In the genomic region with DNA sequence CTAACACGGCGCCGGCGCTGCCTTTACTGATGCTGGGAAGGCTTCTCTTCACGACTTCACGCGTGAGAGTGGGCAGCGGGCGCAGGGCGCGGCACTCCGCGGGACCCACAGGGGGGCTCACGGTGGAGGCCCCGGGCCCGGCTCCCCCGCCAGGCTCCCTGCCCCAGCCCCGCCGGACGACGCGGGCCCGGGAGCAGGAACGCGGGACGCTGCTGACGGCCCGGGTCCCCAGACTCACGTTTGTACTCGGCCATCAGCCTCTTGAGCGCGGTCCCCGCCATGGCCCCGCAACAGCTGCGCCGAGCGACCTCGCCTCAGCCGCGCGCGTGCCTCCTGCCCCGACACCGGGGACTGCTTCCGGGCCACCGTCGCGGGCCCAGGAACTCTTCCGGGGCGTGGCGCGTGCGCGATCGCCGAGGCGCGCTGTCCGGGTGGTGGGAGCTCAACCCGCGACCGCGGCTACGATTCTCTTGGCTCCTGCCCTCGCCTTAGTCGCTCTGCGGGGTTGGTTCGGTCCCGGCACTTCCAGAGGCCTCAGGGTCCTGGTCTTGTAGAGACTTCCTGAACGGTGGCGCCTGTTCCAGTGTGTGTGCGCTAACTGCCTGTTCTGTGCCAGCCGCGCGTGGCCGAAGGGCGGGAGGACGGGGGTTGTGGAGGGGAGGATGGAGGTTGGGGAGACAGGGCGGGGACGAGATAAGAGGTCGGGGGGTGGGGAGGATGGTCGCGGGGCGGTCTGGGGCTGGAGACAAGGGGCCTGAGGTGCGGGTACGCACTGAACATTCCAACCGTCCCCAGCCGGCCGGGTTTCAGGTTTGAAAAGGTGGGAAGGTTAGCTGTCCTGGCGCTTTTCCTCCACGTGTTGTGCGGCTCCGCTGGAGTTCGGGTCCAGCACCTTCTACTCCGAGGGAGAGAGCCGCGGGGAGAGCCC, we compare ENCODE assay signal across 1 cellular context.
TF ChIP-seq lines count a peak whose summit lies in the region.

Gene UBE2G2 (minus strand): TSS at position 353 of the 928 bp plus-strand sequence. CDS start 72 bp downstream, at position 281.

TF ChIP-seq in K562, 482 proteins besides CTCF, POLR2A, EP300 and RAD21 (continued from another document and continues in another):
- TF ChIP-seq KAT7 (CRISPR knock-in tag; IDR thresholded peaks at IDR 0.05; ENCODE audit: borderline replicate concordance), result peak; percentile 52; the same call in 1 of the 2 replicates
- TF ChIP-seq DEAF1 (CRISPR knock-in tag; IDR thresholded peaks at IDR 0.05), result no peak
- TF ChIP-seq, protein P1, sequence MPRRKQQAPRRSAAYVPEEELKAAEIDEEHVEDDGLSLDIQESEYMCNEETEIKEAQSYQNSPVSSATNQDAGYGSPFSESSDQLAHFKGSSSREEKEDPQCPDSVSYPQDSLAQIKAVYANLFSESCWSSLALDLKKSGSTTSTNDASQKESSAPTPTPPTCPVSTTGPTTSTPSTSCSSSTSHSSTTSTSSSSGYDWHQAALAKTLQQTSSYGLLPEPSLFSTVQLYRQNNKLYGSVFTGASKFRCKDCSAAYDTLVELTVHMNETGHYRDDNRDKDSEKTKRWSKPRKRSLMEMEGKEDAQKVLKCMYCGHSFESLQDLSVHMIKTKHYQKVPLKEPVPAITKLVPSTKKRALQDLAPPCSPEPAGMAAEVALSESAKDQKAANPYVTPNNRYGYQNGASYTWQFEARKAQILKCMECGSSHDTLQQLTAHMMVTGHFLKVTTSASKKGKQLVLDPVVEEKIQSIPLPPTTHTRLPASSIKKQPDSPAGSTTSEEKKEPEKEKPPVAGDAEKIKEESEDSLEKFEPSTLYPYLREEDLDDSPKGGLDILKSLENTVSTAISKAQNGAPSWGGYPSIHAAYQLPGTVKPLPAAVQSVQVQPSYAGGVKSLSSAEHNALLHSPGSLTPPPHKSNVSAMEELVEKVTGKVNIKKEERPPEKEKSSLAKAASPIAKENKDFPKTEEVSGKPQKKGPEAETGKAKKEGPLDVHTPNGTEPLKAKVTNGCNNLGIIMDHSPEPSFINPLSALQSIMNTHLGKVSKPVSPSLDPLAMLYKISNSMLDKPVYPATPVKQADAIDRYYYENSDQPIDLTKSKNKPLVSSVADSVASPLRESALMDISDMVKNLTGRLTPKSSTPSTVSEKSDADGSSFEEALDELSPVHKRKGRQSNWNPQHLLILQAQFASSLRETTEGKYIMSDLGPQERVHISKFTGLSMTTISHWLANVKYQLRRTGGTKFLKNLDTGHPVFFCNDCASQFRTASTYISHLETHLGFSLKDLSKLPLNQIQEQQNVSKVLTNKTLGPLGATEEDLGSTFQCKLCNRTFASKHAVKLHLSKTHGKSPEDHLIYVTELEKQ (CRISPR knock-in tag; IDR thresholded peaks at IDR 0.05), result no peak
- no peak for TF ChIP-seq SAFB2 (IDR thresholded peaks at IDR 0.05; ENCODE audit: borderline replicate concordance, low read depth, low read length, severe bottlenecking)
- TF ChIP-seq COPS2 (conservative IDR thresholded peaks at IDR 0.05), result no peak
- TF ChIP-seq SMARCB1 (IDR thresholded peaks at IDR 0.05; ENCODE audit: insufficient read length, low read depth), result no peak
- TF ChIP-seq ZNF24 (IDR thresholded peaks at IDR 0.05), result no peak
- TF ChIP-seq, protein P2, sequence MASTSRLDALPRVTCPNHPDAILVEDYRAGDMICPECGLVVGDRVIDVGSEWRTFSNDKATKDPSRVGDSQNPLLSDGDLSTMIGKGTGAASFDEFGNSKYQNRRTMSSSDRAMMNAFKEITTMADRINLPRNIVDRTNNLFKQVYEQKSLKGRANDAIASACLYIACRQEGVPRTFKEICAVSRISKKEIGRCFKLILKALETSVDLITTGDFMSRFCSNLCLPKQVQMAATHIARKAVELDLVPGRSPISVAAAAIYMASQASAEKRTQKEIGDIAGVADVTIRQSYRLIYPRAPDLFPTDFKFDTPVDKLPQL (IDR thresholded peaks at IDR 0.05; ENCODE audit: extremely low read depth, insufficient read length), result no peak
- TF ChIP-seq ERF (CRISPR knock-in tag; IDR thresholded peaks at IDR 0.05), result peak; percentile 93; the same call in 1 of the 2 replicates
- TF ChIP-seq SPI1 (IDR thresholded peaks at IDR 0.05; ENCODE audit: borderline replicate concordance, low read depth, low read length), result no peak
- TF ChIP-seq CBX5 (IDR thresholded peaks at IDR 0.05; ENCODE audit: borderline replicate concordance, low read depth), result no peak
- no peak for TF ChIP-seq EGR1 (conservative IDR thresholded peaks at IDR 0.05)
- TF ChIP-seq ZNF57 (CRISPR knock-in tag; IDR thresholded peaks at IDR 0.05), result no peak
- no peak for TF ChIP-seq HSF4 (CRISPR knock-in tag; IDR thresholded peaks at IDR 0.05; ENCODE audit: borderline replicate concordance)
- TF ChIP-seq HOXB6 (CRISPR knock-in tag; IDR thresholded peaks at IDR 0.05; ENCODE audit: borderline replicate concordance), result no peak
- TF ChIP-seq ZNF707 (CRISPR knock-in tag; conservative IDR thresholded peaks at IDR 0.05), result no peak
- TF ChIP-seq, protein P3, sequence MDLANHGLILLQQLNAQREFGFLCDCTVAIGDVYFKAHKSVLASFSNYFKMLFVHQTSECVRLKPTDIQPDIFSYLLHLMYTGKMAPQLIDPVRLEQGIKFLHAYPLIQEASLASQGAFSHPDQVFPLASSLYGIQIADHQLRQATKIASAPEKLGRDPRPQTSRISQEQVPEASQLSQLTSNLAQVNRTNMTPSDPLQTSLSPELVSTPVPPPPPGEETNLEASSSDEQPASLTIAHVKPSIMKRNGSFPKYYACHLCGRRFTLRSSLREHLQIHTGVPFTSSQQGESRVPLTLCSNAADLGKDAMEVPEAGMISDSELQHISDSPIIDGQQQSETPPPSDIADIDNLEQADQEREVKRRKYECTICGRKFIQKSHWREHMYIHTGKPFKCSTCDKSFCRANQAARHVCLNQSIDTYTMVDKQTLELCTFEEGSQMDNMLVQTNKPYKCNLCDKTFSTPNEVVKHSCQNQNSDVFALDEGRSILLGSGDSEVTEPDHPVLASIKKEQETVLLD (IDR thresholded peaks at IDR 0.05), result peak; percentile 48; the same call in 1 of the 2 replicates
- peak; percentile 62; the same call in 1 of the 2 replicates for TF ChIP-seq SOX6 (IDR thresholded peaks at IDR 0.05)
- no peak for TF ChIP-seq KLF10 (CRISPR knock-in tag; IDR thresholded peaks at IDR 0.05)
- no peak for TF ChIP-seq CHD1 (IDR thresholded peaks at IDR 0.05; ENCODE audit: low read length)
- peak; percentile 84 for TF ChIP-seq PHF20 (IDR thresholded peaks at IDR 0.05; ENCODE audit: partially characterized antibody)
- TF ChIP-seq TAL1 (IDR thresholded peaks at IDR 0.05), result no peak
- TF ChIP-seq CTBP1 (IDR thresholded peaks at IDR 0.05; ENCODE audit: borderline replicate concordance), result peak; percentile 61; the same call in 1 of the 2 replicates
- no peak for TF ChIP-seq SRSF1 (IDR thresholded peaks at IDR 0.05; ENCODE audit: low read depth, low read length)
- no peak for TF ChIP-seq TCF7L2 (IDR thresholded peaks at IDR 0.05; ENCODE audit: low read depth, low read length)
- TF ChIP-seq ZNF197 (CRISPR knock-in tag; IDR thresholded peaks at IDR 0.05; ENCODE audit: low read depth), result peak; percentile 24; the same call in 1 of the 2 replicates
- TF ChIP-seq NEUROD1 (IDR thresholded peaks at IDR 0.05; ENCODE audit: borderline replicate concordance, low read depth, low read length, partially characterized antibody), result no peak
- TF ChIP-seq STAT5A (IDR thresholded peaks at IDR 0.05; ENCODE audit: borderline replicate concordance, low read length), result no peak; the same call in 1 of the 2 replicates
- no peak for TF ChIP-seq NR1H2 (CRISPR knock-in tag; IDR thresholded peaks at IDR 0.05)
- TF ChIP-seq CBFA2T2 (conservative IDR thresholded peaks at IDR 0.05), result no peak
- peak; percentile 35; the same call in 1 of the 2 replicates for TF ChIP-seq TAF7 (tag; IDR thresholded peaks at IDR 0.05)
- no peak for TF ChIP-seq BMI1 (IDR thresholded peaks at IDR 0.05; ENCODE audit: low read length)
- 0 out of 2 replicates have a peak, but pooled peaks have one; percentile 27 for TF ChIP-seq ZNF431 (CRISPR knock-in tag; IDR thresholded peaks at IDR 0.05)
- TF ChIP-seq ZC3H4 (CRISPR knock-in tag; IDR thresholded peaks at IDR 0.05; ENCODE audit: borderline replicate concordance), result no peak
- TF ChIP-seq, protein P4, sequence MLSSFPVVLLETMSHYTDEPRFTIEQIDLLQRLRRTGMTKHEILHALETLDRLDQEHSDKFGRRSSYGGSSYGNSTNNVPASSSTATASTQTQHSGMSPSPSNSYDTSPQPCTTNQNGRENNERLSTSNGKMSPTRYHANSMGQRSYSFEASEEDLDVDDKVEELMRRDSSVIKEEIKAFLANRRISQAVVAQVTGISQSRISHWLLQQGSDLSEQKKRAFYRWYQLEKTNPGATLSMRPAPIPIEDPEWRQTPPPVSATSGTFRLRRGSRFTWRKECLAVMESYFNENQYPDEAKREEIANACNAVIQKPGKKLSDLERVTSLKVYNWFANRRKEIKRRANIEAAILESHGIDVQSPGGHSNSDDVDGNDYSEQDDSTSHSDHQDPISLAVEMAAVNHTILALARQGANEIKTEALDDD (IDR thresholded peaks at IDR 0.05), result no peak
- TF ChIP-seq, protein P5, sequence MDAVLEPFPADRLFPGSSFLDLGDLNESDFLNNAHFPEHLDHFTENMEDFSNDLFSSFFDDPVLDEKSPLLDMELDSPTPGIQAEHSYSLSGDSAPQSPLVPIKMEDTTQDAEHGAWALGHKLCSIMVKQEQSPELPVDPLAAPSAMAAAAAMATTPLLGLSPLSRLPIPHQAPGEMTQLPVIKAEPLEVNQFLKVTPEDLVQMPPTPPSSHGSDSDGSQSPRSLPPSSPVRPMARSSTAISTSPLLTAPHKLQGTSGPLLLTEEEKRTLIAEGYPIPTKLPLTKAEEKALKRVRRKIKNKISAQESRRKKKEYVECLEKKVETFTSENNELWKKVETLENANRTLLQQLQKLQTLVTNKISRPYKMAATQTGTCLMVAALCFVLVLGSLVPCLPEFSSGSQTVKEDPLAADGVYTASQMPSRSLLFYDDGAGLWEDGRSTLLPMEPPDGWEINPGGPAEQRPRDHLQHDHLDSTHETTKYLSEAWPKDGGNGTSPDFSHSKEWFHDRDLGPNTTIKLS (IDR thresholded peaks at IDR 0.05; ENCODE audit: borderline replicate concordance, low read depth), result peak; percentile 81
- no peak for TF ChIP-seq BDP1 (IDR thresholded peaks at IDR 0.05; ENCODE audit: insufficient read depth, insufficient read length)
- peak; percentile 87; the same call in 1 of the 2 replicates for TF ChIP-seq ETS1 (conservative IDR thresholded peaks at IDR 0.05; ENCODE audit: control insufficient read depth, low read depth, low read length)
- TF ChIP-seq POU5F1 (IDR thresholded peaks at IDR 0.05; ENCODE audit: borderline replicate concordance, low read depth, low read length, partially characterized antibody), result no peak
- no peak for TF ChIP-seq MAFG (tag; conservative IDR thresholded peaks at IDR 0.05)
- TF ChIP-seq PBX2 (CRISPR knock-in tag; IDR thresholded peaks at IDR 0.05; ENCODE audit: low read depth), result no peak
- no peak for TF ChIP-seq PBX2 (tag; conservative IDR thresholded peaks at IDR 0.05; ENCODE audit: low read depth)
- no peak for TF ChIP-seq ZNF316 (IDR thresholded peaks at IDR 0.05)
- TF ChIP-seq ZBTB1 (CRISPR knock-in tag; IDR thresholded peaks at IDR 0.05; ENCODE audit: borderline replicate concordance, low read depth), result no peak
